Comparison of ENCODE assay signal across 21 cellular contexts in the genomic region with DNA sequence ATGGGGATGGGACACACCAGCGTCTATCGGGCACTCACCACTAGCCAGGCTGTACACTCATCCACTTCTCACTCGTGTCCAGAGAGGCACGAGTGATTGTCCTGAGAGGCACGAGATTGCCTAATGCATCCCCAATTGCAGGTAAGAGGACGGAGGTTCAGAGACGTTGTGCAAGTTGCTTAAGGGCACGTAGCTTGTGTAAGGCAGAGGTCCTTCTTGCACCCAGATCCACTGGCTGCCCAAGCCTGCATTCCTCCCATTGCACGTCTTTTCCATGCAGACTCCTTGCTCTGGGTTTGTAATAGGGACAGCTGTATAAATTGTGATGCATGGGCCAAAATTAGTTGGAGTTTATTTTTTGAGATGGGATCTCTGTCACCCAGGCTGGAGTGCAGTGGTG.
DNase-seq lines count a peak whose midpoint lies in the region; ATAC-seq and TF ChIP-seq lines count a peak whose summit lies in the region.
"Had no signal": no experiment of that assay in that cellular context is flagged by ENCODE, and none has a peak within 500 bp of the region (broad histone marks: within the 10 kb centered on the region; RNA-seq: fewer than 3 reads in every experiment).

No MANE protein-coding gene starts in this region.

- no peak overlapping the region for H3K23ac ChIP-seq in trophoblast cell (ENCODE audit: low read length)

- no peak overlapping the region for H3K27ac ChIP-seq in trophoblast cell (ENCODE audit: low read depth, low read length)
- no peak overlapping the region for H3K27ac ChIP-seq in osteoblast (ENCODE audit: low read depth, low read length)
- H3K27ac ChIP-seq: 22Rv1, BLaER1, C4-2B, GM23248 had no signal

- in situ Hi-C loops in G401 (cut with HindIII; ENCODE audit: low sequenced_read_pairs) = no loop called here

- ATAC-seq in central memory CD8-positive, alpha-beta T cell (replicated peaks; ENCODE audit: extremely low read depth, poor library complexity, severe bottlenecking) = no peak
- ATAC-seq in stimulated activated memory B cell treated with anti-CD40 and anti-IgM and Interleukin-4, amounts not matched to agents 10 μg/mL and 1 μg/mL and 100 μg/mL, for 72 hours = no peak
- no peak for ATAC-seq in GM19035 (IDR thresholded peaks at IDR 0.05; ENCODE audit: unreplicated experiment)
- ATAC-seq: CD8-positive, alpha-beta T cell had no signal

- H2BK12ac ChIP-seq in trophoblast cell (ENCODE audit: low read length) = no peak overlapping the region

- H2AFZ ChIP-seq in trophoblast cell (ENCODE audit: insufficient read depth, low read length, poor library complexity) (no peak overlapping the region), osteoblast (ENCODE audit: low read length) (no peak overlapping the region)
- H2AFZ ChIP-seq: GM23248 had no signal

- H4K8ac ChIP-seq in trophoblast cell (ENCODE audit: low read depth, low read length) = no peak overlapping the region

- H3K4me2 ChIP-seq in trophoblast cell (ENCODE audit: low read length) = no peak overlapping the region
- H3K4me2 ChIP-seq in osteoblast (ENCODE audit: insufficient read depth, low read length) = no peak overlapping the region
- H3K4me2 ChIP-seq: BLaER1 had no signal

- H3K27me3 Mint-ChIP-seq in central memory CD8-positive, alpha-beta T cell = no peaks in the 10 kb centered on the region
- H3K27me3 Mint-ChIP-seq in stimulated activated memory B cell treated with anti-CD40 and anti-IgM and Interleukin-4, amounts not matched to agents 10 μg/mL and 1 μg/mL and 100 μg/mL, for 72 hours = no peaks in the 10 kb centered on the region
- H3K27me3 Mint-ChIP-seq: B cell; CD4-positive, CD25-positive, alpha-beta regulatory T cell had no signal

- no peak for TF ChIP-seq CTCF in osteoblast (IDR thresholded peaks at IDR 0.05; ENCODE audit: extremely low read depth, low read depth, low read length)

- peak; percentile 55 for DNase-seq in activated CD8-positive, alpha-beta memory T cell treated with anti-CD3 and anti-CD28 coated beads for 24 hours
- no peak for DNase-seq in activated CD8-positive, alpha-beta memory T cell treated with anti-CD3 and anti-CD28 coated beads, Interleukin-2, amount 50 U/mL, for 4 hours
- DNase-seq in central memory CD8-positive, alpha-beta T cell (ENCODE audit: low spot score in 2 of 2) = no peak
- DNase-seq in trophoblast cell (peak; percentile 72 to 84), G401 (ENCODE audit: low spot score) (no peak), osteoblast (ENCODE audit: insufficient read length, low spot score, missing footprints) (no peak)
- DNase-seq: Caco-2; CD4-positive, CD25-positive, alpha-beta regulatory T cell; DMS153; EL; GF-D8; GM23248; H7; HCEC 1CT had no signal

- H3K36me3 ChIP-seq in trophoblast cell (ENCODE audit: control insufficient read depth in 1 of 2, insufficient read depth in 2 of 2, low read length in 2 of 2) (peaks cover 3 to 4% of the 10 kb centered on the region in 2 experiments), osteoblast (ENCODE audit: insufficient read depth, low read length) (peaks cover 6% of the 10 kb centered on the region)

- no peaks in the 10 kb centered on the region for H3K79me1 ChIP-seq in trophoblast cell (ENCODE audit: low read length)

- H3K4me3 ChIP-seq in trophoblast cell (ENCODE audit: low read depth, low read length) (no peak overlapping the region), osteoblast (ENCODE audit: insufficient read depth, low read length) (no peak overlapping the region)
- H3K4me3 ChIP-seq: BLaER1, GM23248 had no signal

- no peaks in the 10 kb centered on the region for H3K27me3 ChIP-seq in trophoblast cell (ENCODE audit: insufficient read depth, low read length)
- no peaks in the 10 kb centered on the region for H3K27me3 ChIP-seq in osteoblast (ENCODE audit: insufficient read depth, low read length)
- H3K27me3 ChIP-seq: BLaER1 had no signal

- H2AK5ac ChIP-seq in trophoblast cell (ENCODE audit: low read length) = no peak overlapping the region

- H3K36me3 Mint-ChIP-seq in central memory CD8-positive, alpha-beta T cell (ENCODE audit: insufficient read depth) = peaks cover 10% of the 10 kb centered on the region
- H3K36me3 Mint-ChIP-seq in stimulated activated memory B cell treated with anti-CD40 and anti-IgM and Interleukin-4, amounts not matched to agents 10 μg/mL and 1 μg/mL and 100 μg/mL, for 72 hours = peaks cover 18% of the 10 kb centered on the region

- H3K4ac ChIP-seq in trophoblast cell (ENCODE audit: low read depth, low read length) = no peak overlapping the region

- H3K27ac Mint-ChIP-seq in central memory CD8-positive, alpha-beta T cell (ENCODE audit: low read depth) = peak overlapping the region; percentile 82
- peak overlapping the region; percentile 39 for H3K27ac Mint-ChIP-seq in stimulated activated memory B cell treated with anti-CD40 and anti-IgM and Interleukin-4, amounts not matched to agents 10 μg/mL and 1 μg/mL and 100 μg/mL, for 72 hours
- H3K27ac Mint-ChIP-seq: B cell had no signal

- no peaks in the 10 kb centered on the region for H4K20me1 ChIP-seq in osteoblast (ENCODE audit: insufficient read depth, low read length)
- H4K20me1 ChIP-seq: BLaER1 had no signal

- no peaks in the 10 kb centered on the region for H3K9me3 Mint-ChIP-seq in central memory CD8-positive, alpha-beta T cell
- peaks cover 3% of the 10 kb centered on the region for H3K9me3 Mint-ChIP-seq in stimulated activated memory B cell treated with anti-CD40 and anti-IgM and Interleukin-4, amounts not matched to agents 10 μg/mL and 1 μg/mL and 100 μg/mL, for 72 hours

- no peak overlapping the region for H3K9ac ChIP-seq in trophoblast cell (ENCODE audit: low read length)
- H3K9ac ChIP-seq: BLaER1, GM23248 had no signal

- H2BK120ac ChIP-seq in trophoblast cell (ENCODE audit: insufficient read depth, low read length, poor library complexity) = no peak overlapping the region

- H3K4me1 ChIP-seq in trophoblast cell (ENCODE audit: control insufficient read depth in 1 of 2, insufficient read depth in 2 of 2, low read length in 2 of 2) (no peaks in the 10 kb centered on the region), osteoblast (ENCODE audit: insufficient read depth, low read length) (no peaks in the 10 kb centered on the region)
- H3K4me1 ChIP-seq: Caco-2 had no signal

- H3K14ac ChIP-seq in trophoblast cell (ENCODE audit: low read length) = no peak overlapping the region

- H3K79me2 ChIP-seq in trophoblast cell (ENCODE audit: control insufficient read depth, insufficient read depth, low read length, poor library complexity) (no peaks in the 10 kb centered on the region), osteoblast (ENCODE audit: insufficient read depth, low read length) (no peaks in the 10 kb centered on the region)

- peaks cover 5% of the 10 kb centered on the region for H3K9me3 ChIP-seq in trophoblast cell (ENCODE audit: insufficient read depth, low read depth, low read length)
- no peaks in the 10 kb centered on the region for H3K9me3 ChIP-seq in osteoblast (ENCODE audit: low read depth, low read length)
- H3K9me3 ChIP-seq: Caco-2 had no signal

- no peak overlapping the region for H4K91ac ChIP-seq in trophoblast cell (ENCODE audit: low read depth, low read length)

- H3K4me1 Mint-ChIP-seq in central memory CD8-positive, alpha-beta T cell = peaks cover 35% of the 10 kb centered on the region
- H3K4me1 Mint-ChIP-seq in stimulated activated memory B cell treated with anti-CD40 and anti-IgM and Interleukin-4, amounts not matched to agents 10 μg/mL and 1 μg/mL and 100 μg/mL, for 72 hours = peaks cover 16% of the 10 kb centered on the region
- H3K4me1 Mint-ChIP-seq: B cell had no signal

- H2BK5ac ChIP-seq in trophoblast cell (ENCODE audit: low read depth, low read length, poor library complexity) = no peak overlapping the region

- H3K4me3 Mint-ChIP-seq in central memory CD8-positive, alpha-beta T cell = no peak overlapping the region
- H3K4me3 Mint-ChIP-seq in stimulated activated memory B cell treated with anti-CD40 and anti-IgM and Interleukin-4, amounts not matched to agents 10 μg/mL and 1 μg/mL and 100 μg/mL, for 72 hours = no peak overlapping the region
- H3K4me3 Mint-ChIP-seq: B cell; CD8-positive, alpha-beta T cell had no signal

- no peak overlapping the region for H4K12ac ChIP-seq in trophoblast cell (ENCODE audit: low read depth, low read length)

- no peak overlapping the region for H3K18ac ChIP-seq in trophoblast cell (ENCODE audit: low read length)

- WGBS in trophoblast cell (ENCODE audit: extremely low coverage, insufficient coverage, insufficient read length) = no CpG with 5 or more reads among the region's 9 CpGs

Comparison
In these comparisons a context has a peak if more than half of its experiments do, and no peak if none do; other contexts are left out.
1. DNase-seq: peak in activated CD8-positive, alpha-beta memory T cell treated with anti-CD3 and anti-CD28 coated beads for 24 hours (single experiment) and trophoblast cell (2 of 2); none in activated CD8-positive, alpha-beta memory T cell treated with anti-CD3 and anti-CD28 coated beads, Interleukin-2, amount 50 U/mL, for 4 hours (single experiment), central memory CD8-positive, alpha-beta T cell (0 of 2), G401 (single experiment) and osteoblast (single experiment).